ENCODE assay signal across 8 cellular contexts in genomic region chr17:44004761-44005526, GRCh38. TPM values are rescaled to one million over a fixed set of nuclear protein-coding genes. Genes with fewer than 3 reads are reported as not detected.
DNase-seq lines count a peak whose midpoint lies in the region; ATAC-seq and TF ChIP-seq lines count a peak whose summit lies in the region.

No MANE protein-coding gene starts in this region.

- H2AK5ac ChIP-seq in mesenchymal stem cell (ENCODE audit: low read length, severe bottlenecking) = no peak overlapping the region

- H3K27me3 ChIP-seq in breast epithelium = peaks cover 0 to 15% of the 10 kb centered on the region in 2 donors
- peaks cover 18% of the 10 kb centered on the region for H3K27me3 ChIP-seq in colonic mucosa
- H3K27me3 ChIP-seq in mesenchymal stem cell (ENCODE audit: control insufficient read depth in 1 of 2, insufficient read depth in 1 of 2, low read length in 2 of 2) = peaks cover 0 to 16% of the 10 kb centered on the region in 2 experiments
- peaks cover 0 to 20% (median 14%) of the 10 kb centered on the region in 4 donors for H3K27me3 ChIP-seq in upper lobe of left lung

- TF ChIP-seq EP300 in upper lobe of left lung (IDR thresholded peaks at IDR 0.05) = no peak

- H2BK12ac ChIP-seq in mesenchymal stem cell (ENCODE audit: low read length in 2 of 2) = peak overlapping the region in 1 of 2 experiments; percentile 12

- H3K4me2 ChIP-seq in mesenchymal stem cell (ENCODE audit: low read length, poor library complexity, severe bottlenecking) = peak overlapping the region; percentile 48

- CTCF ChIA-PET in MCF 10A (lab: Yijun Ruan, JAX) = interaction anchor here (0.6 to 1.3 kb wide), 3 partner anchors 10 to 152 kb away, joined by 3 read pairs; no protein-coding TSS in a partner anchor

- intact Hi-C loops in breast epithelium (cut with DNase I; ENCODE audit: low total_unique reads) = no loop called here
- intact Hi-C loops in MCF 10A (cut with micrococcal nuclease) = no loop called here
- intact Hi-C loops in colonic mucosa (cut with DNase I) = no loop called here

- H3K9ac ChIP-seq in colonic mucosa (ENCODE audit: low read depth in 2 of 2, low read length in 2 of 2) = peak overlapping the region; percentile 30 to 73
- peak overlapping the region; percentile 78 for H3K9ac ChIP-seq in mesenchymal stem cell (ENCODE audit: low read length)

- H3K79me1 ChIP-seq in mesenchymal stem cell (replicated peaks; ENCODE audit: low read length, poor library complexity, severe bottlenecking) = peaks cover 15% of the 10 kb centered on the region

- TF ChIP-seq POLR2A in breast epithelium (IDR thresholded peaks at IDR 0.05) (no peak), upper lobe of left lung (IDR thresholded peaks at IDR 0.05) (no peak)

- no peak overlapping the region for H3K4ac ChIP-seq in mesenchymal stem cell (ENCODE audit: low read depth in 1 of 2, low read length in 2 of 2)

- peak overlapping the region; percentile 58 to 65 for H3K18ac ChIP-seq in mesenchymal stem cell (ENCODE audit: low read depth in 1 of 2, low read length in 2 of 2)

- no peak overlapping the region for H3K27ac Mint-ChIP-seq in MCF 10A (ENCODE audit: low read depth, unreplicated experiment)

- no peak for TF ChIP-seq CTCF in breast epithelium (IDR thresholded peaks at IDR 0.05)
- no peak for TF ChIP-seq CTCF in MCF 10A (IDR thresholded peaks at IDR 0.05; ENCODE audit: unreplicated experiment)
- TF ChIP-seq CTCF in colonic mucosa (IDR thresholded peaks at IDR 0.05) = no peak
- TF ChIP-seq CTCF in upper lobe of left lung (IDR thresholded peaks at IDR 0.05) = no peak

- peak overlapping the region in 1 of 2 experiments; percentile 91 for H3K23ac ChIP-seq in mesenchymal stem cell (ENCODE audit: low read length in 2 of 2)

- no peak overlapping the region for H2BK120ac ChIP-seq in mesenchymal stem cell (ENCODE audit: low read depth, low read length)

- POLR2A ChIA-PET in MCF 10A (lab: Yijun Ruan, JAX) = no interaction called here

- no peaks in the 10 kb centered on the region for H3K9me3 Mint-ChIP-seq in MCF 10A (ENCODE audit: unreplicated experiment)

- no peaks in the 10 kb centered on the region for H3K9me3 ChIP-seq in breast epithelium
- no peaks in the 10 kb centered on the region for H3K9me3 ChIP-seq in colonic mucosa
- no peaks in the 10 kb centered on the region for H3K9me3 ChIP-seq in mesenchymal stem cell (ENCODE audit: control insufficient read depth, low read length)
- H3K9me3 ChIP-seq in upper lobe of left lung = no peaks in the 10 kb centered on the region

- no peak for DNase-seq in breast epithelium (ENCODE audit: low spot score in 2 of 2)
- no peak for DNase-seq in MCF 10A (ENCODE audit: unreplicated experiment)
- DNase-seq in colonic mucosa = peak; percentile 79
- no peak for DNase-seq in mesenchymal stem cell
- peak in 1 of 2 donors; percentile 89 for DNase-seq in upper lobe of left lung
- no peak for DNase-seq in caudate nucleus (lab: John Stamatoyannopoulos, UW)
- DNase-seq in NCI-H1105 treated with DMSO at 0.1 percent for 48 hours (lab: John Stamatoyannopoulos, UW) = no peak

- no peak for ATAC-seq in upper lobe of left lung (ENCODE audit: low FRiP score in 2 of 2)
- ATAC-seq in HG02884 (IDR thresholded peaks at IDR 0.05; ENCODE audit: unreplicated experiment) = no peak

- peak overlapping the region in 1 of 2 experiments; percentile 5 for H3K14ac ChIP-seq in mesenchymal stem cell (ENCODE audit: low read length in 2 of 2)

- H3K36me3 Mint-ChIP-seq in MCF 10A (ENCODE audit: insufficient read depth, unreplicated experiment) = peaks cover 16% of the 10 kb centered on the region

- H3K4me1 Mint-ChIP-seq in MCF 10A (ENCODE audit: insufficient read depth, unreplicated experiment) = peaks cover 14% of the 10 kb centered on the region

- H3K4me1 ChIP-seq in breast epithelium (peaks cover 0 to 8% of the 10 kb centered on the region in 2 donors), colonic mucosa (peaks cover 11% of the 10 kb centered on the region), mesenchymal stem cell (ENCODE audit: control insufficient read depth, insufficient read depth, low read depth, low read length) (peaks cover 40% of the 10 kb centered on the region), upper lobe of left lung (peaks cover 32 to 44% (median 34%) of the 10 kb centered on the region in 4 donors)

- H3K36me3 ChIP-seq in breast epithelium (no peaks in the 10 kb centered on the region), colonic mucosa (no peaks in the 10 kb centered on the region), mesenchymal stem cell (ENCODE audit: control insufficient read depth in 1 of 2, insufficient read depth in 2 of 2, low read depth in 1 of 2, low read length in 2 of 2) (peaks cover 5 to 20% of the 10 kb centered on the region in 2 experiments), upper lobe of left lung (peaks cover 0 to 6% (median 3%) of the 10 kb centered on the region in 4 donors)

- H4K91ac ChIP-seq in mesenchymal stem cell (ENCODE audit: low read length) = peak overlapping the region; percentile 61

- H3K27ac ChIP-seq in breast epithelium (peak overlapping the region in 1 of 2 donors; percentile 85), colonic mucosa (peak overlapping the region; percentile 82), mesenchymal stem cell (ENCODE audit: low read length, poor library complexity, severe bottlenecking) (no peak overlapping the region), upper lobe of left lung (peak overlapping the region in 3 of 4 donors; percentile 49 to 81 (median 78)), caudate nucleus (ENCODE audit: low read depth, low read length) (no peak overlapping the region)

- no peaks in the 10 kb centered on the region for H3K27me3 Mint-ChIP-seq in MCF 10A (ENCODE audit: insufficient read depth, unreplicated experiment)

- H2BK15ac ChIP-seq in mesenchymal stem cell (ENCODE audit: low read depth, poor library complexity, severe bottlenecking) = peak overlapping the region; percentile 36

- no peak overlapping the region for H2BK5ac ChIP-seq in mesenchymal stem cell (ENCODE audit: low read depth, low read length, poor library complexity, severe bottlenecking)

- H3K4me3 ChIP-seq in breast epithelium = peak overlapping the region; percentile 40 to 86 (median 67)
- H3K4me3 ChIP-seq in colonic mucosa = peak overlapping the region; percentile 62
- H3K4me3 ChIP-seq in mesenchymal stem cell (ENCODE audit: insufficient read depth in 1 of 2, low read depth in 1 of 2, low read length in 2 of 2) = peak overlapping the region; percentile 39 to 81
- peak overlapping the region; percentile 25 to 66 (median 53) for H3K4me3 ChIP-seq in upper lobe of left lung

- WGBS in mesenchymal stem cell = 2% methylated on average over 66 of the region's 71 CpGs
- WGBS in upper lobe of left lung, 2 donors = 0 to 21% methylated on average over 2 to 9 of the region's 71 CpGs

- BruUV-seq in MCF 10A (replicated peaks; lab: Mats Ljungman, UMichigan) = no TSS peak

- peak overlapping the region; percentile 74 for H4K8ac ChIP-seq in mesenchymal stem cell (ENCODE audit: low read length)

- H2AFZ ChIP-seq in mesenchymal stem cell (ENCODE audit: low read depth, low read length) = peak overlapping the region; percentile 74

- no peak overlapping the region for H3K4me3 Mint-ChIP-seq in MCF 10A (ENCODE audit: unreplicated experiment)

RNA-seq across cellular contexts. Expression of gene NAGS, which starts 0.5 kb away (rescaled TPM):
- total RNA-seq in breast epithelium = 1 to 10 TPM in 2 of 3 donors, under 1 TPM in 1; 0.16 to 5.2 (median 4.7) TPM
- 0.88 and 1.6 TPM in 2 replicates for total RNA-seq in MCF 10A (2022)
- total RNA-seq in colonic mucosa = 10 to 100 TPM in 1 of 2 donors, 1 to 10 TPM in 1; 5.2 to 14.0 TPM
- 0.86 TPM for polyA plus RNA-seq in mesenchymal stem cell (2013, experiment 1 of 2)
- polyA plus RNA-seq in mesenchymal stem cell (2013, experiment 2 of 2) = 0.96 TPM
- total RNA-seq in upper lobe of left lung = 10 to 100 TPM in 1 of 6 donors, 1 to 10 TPM in 5; 4.3 to 12.4 (median 7.0) TPM

RNA-seq across cellular contexts. Expression of gene TMEM101, which starts 9.8 kb away (rescaled TPM):
- total RNA-seq in breast epithelium (10 to 100 TPM; 28.6 to 80.8 (median 41.0) TPM), MCF 10A (2022) (25.6 and 26.1 TPM in 2 replicates), colonic mucosa (10 to 100 TPM; 26.8 to 33.7 TPM), upper lobe of left lung (10 to 100 TPM; 10.5 to 36.9 (median 29.1) TPM)
- 21.7 TPM for polyA plus RNA-seq in mesenchymal stem cell (2013, experiment 1 of 2)
- 22.1 TPM for polyA plus RNA-seq in mesenchymal stem cell (2013, experiment 2 of 2)

RNA-seq across cellular contexts. Expression of gene PYY, which starts 51.2 kb away (rescaled TPM):
- under 1 TPM in 2 of 3 donors, not detected in 1; 0.88 to 0.98 TPM for total RNA-seq in breast epithelium
- not detected in 2 replicates for total RNA-seq in MCF 10A (2022)
- total RNA-seq in colonic mucosa = 100 to 1,000 TPM in 1 of 2 donors, 10 to 100 TPM in 1; 73.8 to 258 TPM
- polyA plus RNA-seq in mesenchymal stem cell (2013, experiment 1 of 2) = not detected
- not detected for polyA plus RNA-seq in mesenchymal stem cell (2013, experiment 2 of 2)
- under 1 TPM in 1 of 6 donors, not detected in 5; 0.60 TPM for total RNA-seq in upper lobe of left lung

Comparison
In these comparisons a context has a peak if more than half of its experiments do, and no peak if none do; other contexts are left out.
1. H3K27ac ChIP-seq: peak in colonic mucosa (single experiment) and upper lobe of left lung (3 of 4); none in mesenchymal stem cell (single experiment) and caudate nucleus (single experiment).
2. RNA of gene PYY, which starts 51.2 kb away (total RNA-seq): 73.8 to 258 TPM in colonic mucosa; 0.88 to 0.98 TPM in breast epithelium, not detected in MCF 10A and 0.60 TPM in upper lobe of left lung; every median in the first group is over 10 times any median in the second.
3. Peak in every context shown above with its lines, with median percentiles within 50 percentile points of each other: H3K4me3 ChIP-seq.